ENCODE assay signal across 8 cellular contexts in genomic region chr2:201781583-201782051, GRCh38. TPM values are rescaled to one million over a fixed set of nuclear protein-coding genes. Genes with fewer than 3 reads are reported as not detected.
DNase-seq lines count a peak whose midpoint lies in the region; ATAC-seq and TF ChIP-seq lines count a peak whose summit lies in the region.

No MANE protein-coding gene starts in this region.

- H3K9me3 ChIP-seq in A673 (ENCODE audit: low read depth, low read length, poor library complexity, severe bottlenecking): no peaks in the 10 kb centered on the region

- no TSS peak for BruUV-seq in A673 (replicated peaks; lab: Mats Ljungman, UMichigan)

- H3K36me3 ChIP-seq in A673 (ENCODE audit: insufficient read depth, low read length, poor library complexity, severe bottlenecking): no peaks in the 10 kb centered on the region

- intact Hi-C loops in A673 (cut with micrococcal nuclease; ENCODE audit: unreplicated experiment): no loop called here

- no peaks in the 10 kb centered on the region for H3K9me3 Mint-ChIP-seq in brain

- H3K27ac Mint-ChIP-seq in brain: peak overlapping the region; percentile 96 to 99 (median 98)

- H3K27me3 ChIP-seq in A673 (replicated peaks; ENCODE audit: insufficient read depth, low read depth, low read length, poor library complexity): no peaks in the 10 kb centered on the region

- H3K4me3 ChIP-seq in A673 (ENCODE audit: low read depth, low read length, poor library complexity, severe bottlenecking): peak overlapping the region; percentile 97

- peak; percentile 1 for ATAC-seq in GM18511 (IDR thresholded peaks at IDR 0.05; ENCODE audit: unreplicated experiment)

- peaks cover 42% of the 10 kb centered on the region for H3K4me1 Mint-ChIP-seq in brain

- peak overlapping the region; percentile 91 to 98 (median 93) for H3K4me3 Mint-ChIP-seq in brain

- H3K4me1 ChIP-seq in A673 (ENCODE audit: insufficient read depth, low read length, poor library complexity, severe bottlenecking): peaks cover 32% of the 10 kb centered on the region

- no peaks in the 10 kb centered on the region for H3K36me3 Mint-ChIP-seq in brain

- no peak for TF ChIP-seq CTCF in A673 (conservative IDR thresholded peaks at IDR 0.05; ENCODE audit: low read depth, low read length)
- no peak for TF ChIP-seq CTCF in brain (conservative IDR thresholded peaks at IDR 0.05)

- H3K27ac ChIP-seq in A673 (ENCODE audit: low read depth, low read length, poor library complexity, severe bottlenecking): peak overlapping the region; percentile 89

- POLR2A ChIA-PET in A673 (lab: Charles Lee; ENCODE audit: low non-redundant PET): no interaction called here

- peak; percentile 42 for DNase-seq in A673 (ENCODE audit: low spot score)
- peak; percentile 28 for DNase-seq in NCI-H526 treated with DMSO at 0.1 percent for 48 hours (lab: John Stamatoyannopoulos, UW)
- DNase-seq in kidney tubule cell (ENCODE audit: low spot score): peak; percentile 17
- peak; percentile 6 for DNase-seq in stimulated activated CD4-positive, alpha-beta T cell treated with anti-CD3 and anti-CD28 coated beads, Interleukin-4, amount 100 ng/mL, for 24 hours
- DNase-seq in activated gamma-delta T cell treated with Interleukin-2 at 50 U/mL for 16 hours: no peak
- DNase-seq in HuH-7.5 (ENCODE audit: low spot score): no peak

- CTCF ChIA-PET in A673 (lab: Charles Lee): interaction anchor here (1.0 kb wide), 1 partner anchor 398 kb away, joined by 5 read pairs; no protein-coding TSS in a partner anchor

- peaks cover 37% of the 10 kb centered on the region for H3K27me3 Mint-ChIP-seq in brain

RNA-seq across cellular contexts. Expression of gene ALS2, which starts 0.9 kb away (rescaled TPM):
- 40.8 and 56.1 TPM in 2 replicates for total RNA-seq in A673 (2021)
- polyA plus RNA-seq in brain (ENCODE audit: insufficient read depth, low read depth, low replicate concordance): 10.7 TPM

RNA-seq across cellular contexts. Expression of gene CDK15, which starts 24.7 kb away (rescaled TPM):
- total RNA-seq in A673 (2021): 0.11 and 0.31 TPM in 2 replicates
- not detected for polyA plus RNA-seq in brain (ENCODE audit: insufficient read depth, low read depth, low replicate concordance)

Comparison
In these comparisons a context has a peak if more than half of its experiments do, and no peak if none do; other contexts are left out.
1. DNase-seq: peak in A673 (single experiment), NCI-H526 treated with DMSO at 0.1 percent for 48 hours (single experiment), kidney tubule cell (single experiment) and stimulated activated CD4-positive, alpha-beta T cell treated with anti-CD3 and anti-CD28 coated beads, Interleukin-4, amount 100 ng/mL, for 24 hours (single experiment); none in activated gamma-delta T cell treated with Interleukin-2 at 50 U/mL for 16 hours (single experiment) and HuH-7.5 (single experiment).